1 cellular context compared by ENCODE assay signal in genomic region chr17:46193626-46194392, GRCh38.
TF ChIP-seq lines count a peak whose summit lies in the region.

No MANE protein-coding gene starts in this region.

TF ChIP-seq in K562, 482 proteins besides CTCF, POLR2A, EP300 and RAD21 (continued from another document and continues in another):
- TF ChIP-seq RREB1 (CRISPR knock-in tag; IDR thresholded peaks at IDR 0.05): peak; percentile 93; the same call in 1 of the 2 replicates
- TF ChIP-seq NONO (IDR thresholded peaks at IDR 0.05; ENCODE audit: low read depth in 2 of 2, low read length in 1 of 2): peak; percentile 11 to 35; a peak in 2 of 4 replicates
- no peak for TF ChIP-seq NR2F6 (CRISPR knock-in tag; IDR thresholded peaks at IDR 0.05)
- peak; percentile 6; the same call in 1 of the 2 replicates for TF ChIP-seq NBN (IDR thresholded peaks at IDR 0.05; ENCODE audit: low read depth)
- TF ChIP-seq HNRNPL (IDR thresholded peaks at IDR 0.05; ENCODE audit: low read depth, low read length): peak; percentile 27; the same call in 1 of the 2 replicates
- peak in 1 of 2 experiments; percentile 21; a peak in 2 of 4 replicates for TF ChIP-seq MLLT1 (IDR thresholded peaks at IDR 0.05)
- TF ChIP-seq ETS2 (tag; IDR thresholded peaks at IDR 0.05; ENCODE audit: borderline replicate concordance, poor library complexity, severe bottlenecking): no peak
- TF ChIP-seq ZBTB2 (IDR thresholded peaks at IDR 0.05): peak; percentile 70; the same call in 1 of the 2 replicates
- TF ChIP-seq MAZ (CRISPR knock-in tag; conservative IDR thresholded peaks at IDR 0.05 in 1 of 2, IDR thresholded peaks at IDR 0.05 in 1 of 2): peak; percentile 92 to 98
- TF ChIP-seq CHD1 (IDR thresholded peaks at IDR 0.05; ENCODE audit: low read length): no peak
- TF ChIP-seq XRCC3 (IDR thresholded peaks at IDR 0.05): no peak
- TF ChIP-seq RUNX1 (IDR thresholded peaks at IDR 0.05; ENCODE audit: low read depth): peak; percentile 21; the same call in 1 of the 2 replicates
- peak; percentile 89 for TF ChIP-seq MEIS2 (IDR thresholded peaks at IDR 0.05; ENCODE audit: partially characterized antibody)
- peak in 1 of 2 experiments; percentile 94; a peak in 3 of 4 replicates for TF ChIP-seq HDAC1 (IDR thresholded peaks at IDR 0.05)
- TF ChIP-seq SAFB2 (IDR thresholded peaks at IDR 0.05; ENCODE audit: borderline replicate concordance, low read depth, low read length, severe bottlenecking): no peak
- no peak for TF ChIP-seq ZNF507 (tag; conservative IDR thresholded peaks at IDR 0.05)
- no peak for TF ChIP-seq SMARCC2 (IDR thresholded peaks at IDR 0.05; ENCODE audit: low read depth)
- TF ChIP-seq DLX4 (CRISPR knock-in tag; IDR thresholded peaks at IDR 0.05): no peak
- no peak for TF ChIP-seq MTF1 (CRISPR knock-in tag; IDR thresholded peaks at IDR 0.05; ENCODE audit: borderline replicate concordance)
- TF ChIP-seq SRF (CRISPR knock-in tag; IDR thresholded peaks at IDR 0.05): peak in 1 of 2 experiments; percentile 79; a peak in 3 of 4 replicates
- TF ChIP-seq CAMTA2 (CRISPR knock-in tag; conservative IDR thresholded peaks at IDR 0.05): peak; percentile 94
- no peak for TF ChIP-seq ZNF551 (CRISPR knock-in tag; IDR thresholded peaks at IDR 0.05)
- no peak for TF ChIP-seq ADNP (tag; IDR thresholded peaks at IDR 0.05)
- peak; percentile 23; the same call in 1 of the 2 replicates for TF ChIP-seq STAT5A (IDR thresholded peaks at IDR 0.05; ENCODE audit: borderline replicate concordance, low read length)
- no peak for TF ChIP-seq ZNF639 (CRISPR knock-in tag; conservative IDR thresholded peaks at IDR 0.05 in 1 of 2, IDR thresholded peaks at IDR 0.05 in 1 of 2)
- TF ChIP-seq HSF4 (CRISPR knock-in tag; IDR thresholded peaks at IDR 0.05; ENCODE audit: borderline replicate concordance): no peak
- TF ChIP-seq TFE3 (CRISPR knock-in tag; IDR thresholded peaks at IDR 0.05): no peak
- peak; percentile 79; the same call in 1 of the 2 replicates for TF ChIP-seq REST (CRISPR knock-in tag; IDR thresholded peaks at IDR 0.05; ENCODE audit: low read depth)
- no peak for TF ChIP-seq ZNF778 (CRISPR knock-in tag; IDR thresholded peaks at IDR 0.05)
- peak; percentile 59 for TF ChIP-seq U2AF1 (optimal IDR thresholded peaks at IDR 0.05; ENCODE audit: low read depth, low read length)
- TF ChIP-seq NRF1 (conservative IDR thresholded peaks at IDR 0.05 in 1 of 2, IDR thresholded peaks at IDR 0.05 in 1 of 2): peak; percentile 98
- TF ChIP-seq HLTF (IDR thresholded peaks at IDR 0.05): peak; percentile 19; the same call in 1 of the 2 replicates
- TF ChIP-seq CREB3L1 (IDR thresholded peaks at IDR 0.05; ENCODE audit: borderline replicate concordance, low read depth): peak; percentile 90
- peak; percentile 48; the same call in 1 of the 2 replicates for TF ChIP-seq SMAD3 (CRISPR knock-in tag; conservative IDR thresholded peaks at IDR 0.05)
- no peak for TF ChIP-seq SMARCA4 (IDR thresholded peaks at IDR 0.05)
- peak; percentile 83; the same call in 1 of the 2 replicates for TF ChIP-seq PHF8 (IDR thresholded peaks at IDR 0.05; ENCODE audit: borderline replicate concordance, low read length)
- peak; percentile 31; the same call in 1 of the 2 replicates for TF ChIP-seq MXI1 (IDR thresholded peaks at IDR 0.05; ENCODE audit: low read depth, low read length)
- peak; percentile 70 for TF ChIP-seq HNRNPLL (IDR thresholded peaks at IDR 0.05; ENCODE audit: low read depth, low read length, poor library complexity, severe bottlenecking)
- no peak for TF ChIP-seq PRPF4 (IDR thresholded peaks at IDR 0.05; ENCODE audit: insufficient read depth, low read depth, low read length, poor library complexity, severe bottlenecking)
- peak; percentile 55; the same call in 1 of the 2 replicates for TF ChIP-seq NR2C1 (IDR thresholded peaks at IDR 0.05)
- TF ChIP-seq NR2C1 (tag; IDR thresholded peaks at IDR 0.05): peak; percentile 86
